Comparison of ENCODE assay signal across 1 cellular context in the genomic region with DNA sequence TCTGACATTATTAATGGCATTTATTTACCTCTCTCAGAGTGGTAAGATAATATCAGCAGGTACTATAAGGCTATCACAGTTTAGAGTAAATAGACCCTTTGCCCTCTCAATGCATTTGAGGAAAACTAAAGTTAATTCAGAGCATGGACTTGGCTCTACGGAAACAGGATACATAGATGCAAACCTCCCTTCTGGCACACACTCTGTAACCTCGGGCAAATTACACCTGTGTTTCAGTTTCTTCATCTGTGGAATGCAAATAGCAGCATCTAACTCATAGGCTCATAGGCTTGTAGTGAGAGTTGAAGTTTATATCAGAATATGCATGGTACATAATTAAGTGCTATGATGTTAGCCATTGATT.
TF ChIP-seq lines count a peak whose summit lies in the region.

No MANE protein-coding gene starts in this region.

TF ChIP-seq in HepG2, 621 proteins besides CTCF, POLR2A, EP300 and RAD21 (continued from another document and continues in another):
- TF ChIP-seq, protein P1, sequence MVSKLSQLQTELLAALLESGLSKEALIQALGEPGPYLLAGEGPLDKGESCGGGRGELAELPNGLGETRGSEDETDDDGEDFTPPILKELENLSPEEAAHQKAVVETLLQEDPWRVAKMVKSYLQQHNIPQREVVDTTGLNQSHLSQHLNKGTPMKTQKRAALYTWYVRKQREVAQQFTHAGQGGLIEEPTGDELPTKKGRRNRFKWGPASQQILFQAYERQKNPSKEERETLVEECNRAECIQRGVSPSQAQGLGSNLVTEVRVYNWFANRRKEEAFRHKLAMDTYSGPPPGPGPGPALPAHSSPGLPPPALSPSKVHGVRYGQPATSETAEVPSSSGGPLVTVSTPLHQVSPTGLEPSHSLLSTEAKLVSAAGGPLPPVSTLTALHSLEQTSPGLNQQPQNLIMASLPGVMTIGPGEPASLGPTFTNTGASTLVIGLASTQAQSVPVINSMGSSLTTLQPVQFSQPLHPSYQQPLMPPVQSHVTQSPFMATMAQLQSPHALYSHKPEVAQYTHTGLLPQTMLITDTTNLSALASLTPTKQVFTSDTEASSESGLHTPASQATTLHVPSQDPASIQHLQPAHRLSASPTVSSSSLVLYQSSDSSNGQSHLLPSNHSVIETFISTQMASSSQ (IDR thresholded peaks at IDR 0.05; ENCODE audit: low read depth): 0 out of 2 replicates have a peak, but pooled peaks have one; percentile 22
- TF ChIP-seq, protein P1 (CRISPR knock-in tag; IDR thresholded peaks at IDR 0.05; ENCODE audit: borderline replicate concordance): no peak
- TF ChIP-seq, protein P2, sequence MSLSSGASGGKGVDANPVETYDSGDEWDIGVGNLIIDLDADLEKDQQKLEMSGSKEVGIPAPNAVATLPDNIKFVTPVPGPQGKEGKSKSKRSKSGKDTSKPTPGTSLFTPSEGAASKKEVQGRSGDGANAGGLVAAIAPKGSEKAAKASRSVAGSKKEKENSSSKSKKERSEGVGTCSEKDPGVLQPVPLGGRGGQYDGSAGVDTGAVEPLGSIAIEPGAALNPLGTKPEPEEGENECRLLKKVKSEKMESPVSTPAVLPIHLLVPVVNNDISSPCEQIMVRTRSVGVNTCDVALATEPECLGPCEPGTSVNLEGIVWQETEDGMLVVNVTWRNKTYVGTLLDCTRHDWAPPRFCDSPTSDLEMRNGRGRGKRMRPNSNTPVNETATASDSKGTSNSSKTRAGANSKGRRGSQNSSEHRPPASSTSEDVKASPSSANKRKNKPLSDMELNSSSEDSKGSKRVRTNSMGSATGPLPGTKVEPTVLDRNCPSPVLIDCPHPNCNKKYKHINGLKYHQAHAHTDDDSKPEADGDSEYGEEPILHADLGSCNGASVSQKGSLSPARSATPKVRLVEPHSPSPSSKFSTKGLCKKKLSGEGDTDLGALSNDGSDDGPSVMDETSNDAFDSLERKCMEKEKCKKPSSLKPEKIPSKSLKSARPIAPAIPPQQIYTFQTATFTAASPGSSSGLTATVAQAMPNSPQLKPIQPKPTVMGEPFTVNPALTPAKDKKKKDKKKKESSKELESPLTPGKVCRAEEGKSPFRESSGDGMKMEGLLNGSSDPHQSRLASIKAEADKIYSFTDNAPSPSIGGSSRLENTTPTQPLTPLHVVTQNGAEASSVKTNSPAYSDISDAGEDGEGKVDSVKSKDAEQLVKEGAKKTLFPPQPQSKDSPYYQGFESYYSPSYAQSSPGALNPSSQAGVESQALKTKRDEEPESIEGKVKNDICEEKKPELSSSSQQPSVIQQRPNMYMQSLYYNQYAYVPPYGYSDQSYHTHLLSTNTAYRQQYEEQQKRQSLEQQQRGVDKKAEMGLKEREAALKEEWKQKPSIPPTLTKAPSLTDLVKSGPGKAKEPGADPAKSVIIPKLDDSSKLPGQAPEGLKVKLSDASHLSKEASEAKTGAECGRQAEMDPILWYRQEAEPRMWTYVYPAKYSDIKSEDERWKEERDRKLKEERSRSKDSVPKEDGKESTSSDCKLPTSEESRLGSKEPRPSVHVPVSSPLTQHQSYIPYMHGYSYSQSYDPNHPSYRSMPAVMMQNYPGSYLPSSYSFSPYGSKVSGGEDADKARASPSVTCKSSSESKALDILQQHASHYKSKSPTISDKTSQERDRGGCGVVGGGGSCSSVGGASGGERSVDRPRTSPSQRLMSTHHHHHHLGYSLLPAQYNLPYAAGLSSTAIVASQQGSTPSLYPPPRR (CRISPR knock-in tag; IDR thresholded peaks at IDR 0.05; ENCODE audit: borderline replicate concordance): peak; percentile 55; the same call in 1 of the 2 replicates
- TF ChIP-seq SIX1 (CRISPR knock-in tag; IDR thresholded peaks at IDR 0.05; ENCODE audit: borderline replicate concordance) (peak; percentile 66; the same call in 1 of the 2 replicates), ZEB1 (IDR thresholded peaks at IDR 0.05; ENCODE audit: insufficient replicate concordance, low read depth) (peak; percentile 57), MEF2D (CRISPR knock-in tag; IDR thresholded peaks at IDR 0.05) (peak; percentile 81), NCOR1 (IDR thresholded peaks at IDR 0.05; ENCODE audit: borderline replicate concordance, low read length) (no peak), HIC2 (CRISPR knock-in tag; IDR thresholded peaks at IDR 0.05; ENCODE audit: low read depth) (0 out of 2 replicates have a peak, but pooled peaks have one; percentile 13), POGK (CRISPR knock-in tag; conservative IDR thresholded peaks at IDR 0.05) (0 out of 2 replicates have a peak, but pooled peaks have one; percentile 34), GFI1 (CRISPR knock-in tag; IDR thresholded peaks at IDR 0.05; ENCODE audit: borderline replicate concordance) (0 out of 2 replicates have a peak, but pooled peaks have one; percentile 18), CREB1 (IDR thresholded peaks at IDR 0.05) (no peak), CREB1 (CRISPR knock-in tag; IDR thresholded peaks at IDR 0.05) (peak; percentile 13; the same call in 1 of the 2 replicates), NR2F1 (CRISPR knock-in tag; IDR thresholded peaks at IDR 0.05) (peak in 1 of 2 experiments; percentile 2; a peak in 1 of 4 replicates), MTF1 (CRISPR knock-in tag; IDR thresholded peaks at IDR 0.05) (no peak), ZNF891 (CRISPR knock-in tag; IDR thresholded peaks at IDR 0.05) (no peak), SMAD3 (CRISPR knock-in tag; IDR thresholded peaks at IDR 0.05) (0 out of 2 replicates have a peak, but pooled peaks have one; percentile 19), ETV5 (CRISPR knock-in tag; IDR thresholded peaks at IDR 0.05; ENCODE audit: borderline replicate concordance) (peak; percentile 42; the same call in 1 of the 2 replicates), ZFP1 (CRISPR knock-in tag; IDR thresholded peaks at IDR 0.05) (0 out of 2 replicates have a peak, but pooled peaks have one; percentile 25), ZBTB20 (CRISPR knock-in tag; IDR thresholded peaks at IDR 0.05; ENCODE audit: borderline replicate concordance, low read depth) (peak; percentile 86; the same call in 1 of the 2 replicates), HNF4A (CRISPR knock-in tag; IDR thresholded peaks at IDR 0.05) (peak; percentile 29; the same call in 1 of the 2 replicates), FOXA3 (CRISPR knock-in tag; IDR thresholded peaks at IDR 0.05) (peak; percentile 19; the same call in 1 of the 2 replicates), MXD3 (CRISPR knock-in tag; IDR thresholded peaks at IDR 0.05) (no peak), FOXA1 (IDR thresholded peaks at IDR 0.05) (no peak), FOXA1 (CRISPR knock-in tag; IDR thresholded peaks at IDR 0.05) (peak; percentile 45; the same call in 1 of the 2 replicates), ZNF510 (CRISPR knock-in tag; IDR thresholded peaks at IDR 0.05; ENCODE audit: low read depth) (no peak), TEAD3 (CRISPR knock-in tag; optimal IDR thresholded peaks at IDR 0.05; ENCODE audit: borderline replicate concordance) (peak; percentile 70), NR2F6 (IDR thresholded peaks at IDR 0.05) (peak; percentile 50), NR2F6 (CRISPR knock-in tag; IDR thresholded peaks at IDR 0.05) (peak; percentile 38; the same call in 1 of the 2 replicates), HMG20A (CRISPR knock-in tag; IDR thresholded peaks at IDR 0.05; ENCODE audit: borderline replicate concordance) (0 out of 2 replicates have a peak, but pooled peaks have one; percentile 9), TBX2 (CRISPR knock-in tag; IDR thresholded peaks at IDR 0.05; ENCODE audit: borderline replicate concordance) (peak; percentile 7; the same call in 1 of the 2 replicates)
- TF ChIP-seq, protein P3, sequence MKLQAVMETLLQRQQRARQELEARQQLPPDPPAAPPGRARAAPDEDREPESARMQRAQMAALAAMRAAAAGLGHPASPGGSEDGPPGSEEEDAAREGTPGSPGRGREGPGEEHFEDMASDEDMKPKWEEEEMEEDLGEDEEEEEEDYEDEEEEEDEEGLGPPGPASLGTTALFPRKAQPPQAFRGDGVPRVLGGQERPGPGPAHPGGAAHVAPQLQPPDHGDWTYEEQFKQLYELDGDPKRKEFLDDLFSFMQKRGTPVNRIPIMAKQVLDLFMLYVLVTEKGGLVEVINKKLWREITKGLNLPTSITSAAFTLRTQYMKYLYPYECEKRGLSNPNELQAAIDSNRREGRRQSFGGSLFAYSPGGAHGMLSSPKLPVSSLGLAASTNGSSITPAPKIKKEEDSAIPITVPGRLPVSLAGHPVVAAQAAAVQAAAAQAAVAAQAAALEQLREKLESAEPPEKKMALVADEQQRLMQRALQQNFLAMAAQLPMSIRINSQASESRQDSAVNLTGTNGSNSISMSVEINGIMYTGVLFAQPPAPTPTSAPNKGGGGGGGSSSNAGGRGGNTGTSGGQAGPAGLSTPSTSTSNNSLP (IDR thresholded peaks at IDR 0.05; ENCODE audit: low read depth, low read length): peak; percentile 84; the same call in 1 of the 2 replicates
- TF ChIP-seq, protein P4, sequence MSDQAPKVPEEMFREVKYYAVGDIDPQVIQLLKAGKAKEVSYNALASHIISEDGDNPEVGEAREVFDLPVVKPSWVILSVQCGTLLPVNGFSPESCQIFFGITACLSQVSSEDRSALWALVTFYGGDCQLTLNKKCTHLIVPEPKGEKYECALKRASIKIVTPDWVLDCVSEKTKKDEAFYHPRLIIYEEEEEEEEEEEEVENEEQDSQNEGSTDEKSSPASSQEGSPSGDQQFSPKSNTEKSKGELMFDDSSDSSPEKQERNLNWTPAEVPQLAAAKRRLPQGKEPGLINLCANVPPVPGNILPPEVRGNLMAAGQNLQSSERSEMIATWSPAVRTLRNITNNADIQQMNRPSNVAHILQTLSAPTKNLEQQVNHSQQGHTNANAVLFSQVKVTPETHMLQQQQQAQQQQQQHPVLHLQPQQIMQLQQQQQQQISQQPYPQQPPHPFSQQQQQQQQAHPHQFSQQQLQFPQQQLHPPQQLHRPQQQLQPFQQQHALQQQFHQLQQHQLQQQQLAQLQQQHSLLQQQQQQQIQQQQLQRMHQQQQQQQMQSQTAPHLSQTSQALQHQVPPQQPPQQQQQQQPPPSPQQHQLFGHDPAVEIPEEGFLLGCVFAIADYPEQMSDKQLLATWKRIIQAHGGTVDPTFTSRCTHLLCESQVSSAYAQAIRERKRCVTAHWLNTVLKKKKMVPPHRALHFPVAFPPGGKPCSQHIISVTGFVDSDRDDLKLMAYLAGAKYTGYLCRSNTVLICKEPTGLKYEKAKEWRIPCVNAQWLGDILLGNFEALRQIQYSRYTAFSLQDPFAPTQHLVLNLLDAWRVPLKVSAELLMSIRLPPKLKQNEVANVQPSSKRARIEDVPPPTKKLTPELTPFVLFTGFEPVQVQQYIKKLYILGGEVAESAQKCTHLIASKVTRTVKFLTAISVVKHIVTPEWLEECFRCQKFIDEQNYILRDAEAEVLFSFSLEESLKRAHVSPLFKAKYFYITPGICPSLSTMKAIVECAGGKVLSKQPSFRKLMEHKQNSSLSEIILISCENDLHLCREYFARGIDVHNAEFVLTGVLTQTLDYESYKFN (CRISPR knock-in tag; conservative IDR thresholded peaks at IDR 0.05): peak; percentile 45
- TF ChIP-seq, protein P5, sequence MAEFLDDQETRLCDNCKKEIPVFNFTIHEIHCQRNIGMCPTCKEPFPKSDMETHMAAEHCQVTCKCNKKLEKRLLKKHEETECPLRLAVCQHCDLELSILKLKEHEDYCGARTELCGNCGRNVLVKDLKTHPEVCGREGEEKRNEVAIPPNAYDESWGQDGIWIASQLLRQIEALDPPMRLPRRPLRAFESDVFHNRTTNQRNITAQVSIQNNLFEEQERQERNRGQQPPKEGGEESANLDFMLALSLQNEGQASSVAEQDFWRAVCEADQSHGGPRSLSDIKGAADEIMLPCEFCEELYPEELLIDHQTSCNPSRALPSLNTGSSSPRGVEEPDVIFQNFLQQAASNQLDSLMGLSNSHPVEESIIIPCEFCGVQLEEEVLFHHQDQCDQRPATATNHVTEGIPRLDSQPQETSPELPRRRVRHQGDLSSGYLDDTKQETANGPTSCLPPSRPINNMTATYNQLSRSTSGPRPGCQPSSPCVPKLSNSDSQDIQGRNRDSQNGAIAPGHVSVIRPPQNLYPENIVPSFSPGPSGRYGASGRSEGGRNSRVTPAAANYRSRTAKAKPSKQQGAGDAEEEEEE (CRISPR knock-in tag; IDR thresholded peaks at IDR 0.05; ENCODE audit: borderline replicate concordance): no peak
